ENCODE assay signal across 1 cellular context in genomic region chr16:96935-97381, GRCh38.
TF ChIP-seq lines count a peak whose summit lies in the region.

No MANE protein-coding gene starts in this region.

TF ChIP-seq in GM12878, 131 proteins besides CTCF, POLR2A, EP300 and RAD21 (continued from another document):
- TF ChIP-seq HSF1 (IDR thresholded peaks at IDR 0.05; ENCODE audit: low read depth, low read length) (no peak), SMC3 (IDR thresholded peaks at IDR 0.05; ENCODE audit: borderline replicate concordance, low read length) (peak; percentile 98), POLR2AphosphoS5 (IDR thresholded peaks at IDR 0.05; ENCODE audit: low read length) (no peak)
TF ChIP-seq in GM12878: peak in this region for 28.
